16 cellular contexts compared by ENCODE assay signal in the genomic region with DNA sequence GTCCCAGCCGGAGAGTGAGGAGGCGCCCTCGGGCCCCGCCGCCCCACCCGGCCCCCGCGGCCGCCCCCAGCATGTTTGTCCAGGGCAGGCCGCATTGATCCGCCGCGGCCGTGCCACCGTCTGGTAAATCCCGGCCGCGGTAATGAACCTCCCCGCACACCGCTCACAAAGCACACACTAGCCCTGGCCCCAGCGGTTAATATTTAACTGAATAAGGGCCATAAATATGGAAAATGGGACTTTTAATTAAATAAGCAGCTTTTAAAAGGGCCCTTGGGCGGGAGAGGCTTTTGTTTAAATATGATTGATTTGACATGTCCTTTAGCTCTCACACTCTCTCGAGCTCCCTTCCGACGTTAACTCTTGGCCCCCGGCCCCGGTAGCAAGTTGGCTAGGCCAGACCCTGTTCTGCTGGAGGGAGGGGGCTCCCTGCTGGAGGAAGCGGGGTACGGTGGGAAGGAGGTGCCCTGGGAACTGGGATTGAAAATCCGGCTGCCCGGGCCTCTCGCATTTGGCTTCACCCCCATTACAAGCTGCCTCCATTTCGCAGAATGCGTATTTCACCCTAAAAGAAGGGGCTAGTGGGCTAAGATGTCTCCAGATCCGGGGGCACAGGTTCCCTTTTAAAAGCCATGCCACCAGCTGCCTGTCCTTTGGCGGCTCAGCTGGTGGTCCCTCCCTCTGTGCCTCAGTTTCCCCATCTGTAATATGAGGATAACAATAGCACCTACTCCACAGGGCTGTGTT.
DNase-seq lines count a peak whose midpoint lies in the region; ATAC-seq and TF ChIP-seq lines count a peak whose summit lies in the region.
"Had no signal": no experiment of that assay in that cellular context is flagged by ENCODE, and none has a peak within 500 bp of the region (broad histone marks: within the 10 kb centered on the region; RNA-seq: fewer than 3 reads in every experiment).

No MANE protein-coding gene starts in this region.

- H3K4me3 ChIP-seq in WERI-Rb-1 (ENCODE audit: low read depth, low read length) (no peak overlapping the region), mesendoderm (ENCODE audit: low read length) (no peak overlapping the region)
- H3K4me3 ChIP-seq: esophagus squamous epithelium, sigmoid colon had no signal

- no peak overlapping the region for H3K56ac ChIP-seq in mesendoderm (ENCODE audit: low read length)

- no peak overlapping the region for H3K4me2 ChIP-seq in mesendoderm (ENCODE audit: low read length)

- POLR2A ChIA-PET in RWPE1 (lab: Yijun Ruan, JAX; ENCODE audit: low non-redundant PET) = no interaction called here

- no peak overlapping the region for H2BK5ac ChIP-seq in mesendoderm (ENCODE audit: low read length)

- H3K36me3 ChIP-seq in WERI-Rb-1 (no peaks in the 10 kb centered on the region), mesendoderm (ENCODE audit: control insufficient read depth, insufficient read depth, low read length) (no peaks in the 10 kb centered on the region)
- H3K36me3 ChIP-seq: brain microvascular endothelial cell, esophagus squamous epithelium, neutrophil, sigmoid colon had no signal

- ATAC-seq in HG03135 (IDR thresholded peaks at IDR 0.05; ENCODE audit: unreplicated experiment) = no peak
- ATAC-seq: activated naive CD4-positive, alpha-beta T cell treated with anti-CD3 and anti-CD28 coated beads, Interleukin-2, amount 50 U/mL, for 72 hours had no signal

- CTCF ChIA-PET in RWPE1 (lab: Yijun Ruan, JAX) = interaction anchor here (0.7 kb wide), 1 partner anchor 305 kb away, joined by 5 read pairs; no protein-coding TSS in a partner anchor

- H4K8ac ChIP-seq in mesendoderm (ENCODE audit: low read depth, low read length) = no peak overlapping the region

- H2BK15ac ChIP-seq in mesendoderm (replicated peaks; ENCODE audit: low read depth) = no peak overlapping the region

- H3K27ac ChIP-seq in WERI-Rb-1 (no peak overlapping the region), mesendoderm (ENCODE audit: low read depth, low read length) (no peak overlapping the region), RWPE1 (no peak overlapping the region)
- H3K27ac ChIP-seq: brain microvascular endothelial cell, esophagus squamous epithelium, neutrophil, sigmoid colon had no signal

- H3K4me1 ChIP-seq in mesendoderm (ENCODE audit: control insufficient read depth, low read depth, low read length) = no peaks in the 10 kb centered on the region
- H3K4me1 ChIP-seq: esophagus squamous epithelium, sigmoid colon had no signal

- H2BK120ac ChIP-seq in mesendoderm (ENCODE audit: low read depth, low read length) = no peak overlapping the region

- H4K5ac ChIP-seq in mesendoderm (ENCODE audit: low read length) = no peak overlapping the region

- no peaks in the 10 kb centered on the region for H3K79me1 ChIP-seq in mesendoderm (ENCODE audit: low read length)

- no peak overlapping the region for H3K9ac ChIP-seq in mesendoderm (ENCODE audit: low read length)

- H3K23ac ChIP-seq in mesendoderm (ENCODE audit: low read length) = no peak overlapping the region

- TF ChIP-seq CTCF in WERI-Rb-1 (IDR thresholded peaks at IDR 0.05; ENCODE audit: low read depth, low read length) (no peak), RWPE1 (conservative IDR thresholded peaks at IDR 0.05; ENCODE audit: low read depth) (no peak)

- DNase-seq in COLO668 (lab: John Stamatoyannopoulos, UW; ENCODE audit: unreplicated experiment) (peak; percentile 75), HT-29 (ENCODE audit: low spot score) (peak; percentile 78), WERI-Rb-1 (peak; percentile 25), mesendoderm (no peak), NCI-H1105 treated with DMSO at 0.1 percent for 48 hours (lab: John Stamatoyannopoulos, UW) (no peak), RWPE1 (ENCODE audit: low spot score) (no peak), NCI-H1694 treated with DMSO at 0.1 percent for 48 hours (lab: John Stamatoyannopoulos, UW) (no peak)
- DNase-seq: activated CD4-positive, alpha-beta T cell treated with anti-CD3 and anti-CD28 coated beads, Interleukin-2, amount 50 U/mL, for 1 hour; esophagus squamous epithelium; NCI-H2107; sigmoid colon; stimulated activated CD4-positive, alpha-beta T cell treated with anti-CD3 and anti-CD28 coated beads, Interleukin-2, amount 100 ng/mL, for 48 hours had no signal

- H3K9me3 ChIP-seq in WERI-Rb-1 (ENCODE audit: severe bottlenecking) = no peaks in the 10 kb centered on the region
- H3K9me3 ChIP-seq: esophagus squamous epithelium, neutrophil, sigmoid colon had no signal

- peak overlapping the region; percentile 38 for H3K4ac ChIP-seq in mesendoderm (ENCODE audit: low read depth, low read length)

- H3K27me3 ChIP-seq in WERI-Rb-1 (ENCODE audit: insufficient read depth, low read depth, severe bottlenecking) = no peaks in the 10 kb centered on the region
- H3K27me3 ChIP-seq in mesendoderm (ENCODE audit: insufficient read depth, low read length, poor library complexity) = no peaks in the 10 kb centered on the region

- no peaks in the 10 kb centered on the region for H3K79me2 ChIP-seq in mesendoderm (ENCODE audit: control insufficient read depth, insufficient read depth, low read length)

- no peak overlapping the region for H2AK5ac ChIP-seq in mesendoderm (ENCODE audit: low read length)

- peak overlapping the region; percentile 60 for H3K18ac ChIP-seq in mesendoderm (ENCODE audit: low read length)

- no CpG with 5 or more reads among the region's 36 CpGs for WGBS in mesendoderm (ENCODE audit: extremely low coverage, insufficient coverage, low lambda C conversion rate)

Comparison
In these comparisons a context has a peak if more than half of its experiments do, and no peak if none do; other contexts are left out.
1. DNase-seq: peak in COLO668 (single experiment), HT-29 (single experiment) and WERI-Rb-1 (single experiment); none in mesendoderm (single experiment), NCI-H1105 treated with DMSO at 0.1 percent for 48 hours (single experiment), RWPE1 (single experiment) and NCI-H1694 treated with DMSO at 0.1 percent for 48 hours (single experiment).